In the genomic region with DNA sequence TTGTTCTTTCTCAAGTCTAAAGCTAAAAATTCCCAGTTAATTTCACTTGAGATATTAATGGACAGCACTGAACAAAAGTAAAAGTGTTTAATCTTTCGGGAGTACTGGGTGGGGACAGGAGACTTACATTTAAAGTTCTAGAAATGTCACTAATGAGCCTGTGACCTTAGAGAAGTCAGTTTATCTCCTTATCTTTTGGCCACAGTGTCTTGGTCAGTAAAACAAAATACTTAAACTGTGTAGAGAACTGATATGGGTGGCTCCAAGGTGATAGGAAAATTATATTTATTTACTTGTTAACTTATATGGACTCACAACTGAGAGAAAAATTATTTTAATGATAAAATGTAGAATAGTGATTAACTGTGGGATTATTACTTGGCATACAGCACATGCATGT, we compare ENCODE assay signal across 1 cellular context.
TF ChIP-seq lines count a peak whose summit lies in the region.

No MANE protein-coding gene starts in this region.

TF ChIP-seq in K562, 482 proteins besides CTCF, POLR2A, EP300 and RAD21 (continued from another document and continues in another):
- TF ChIP-seq, protein P1, sequence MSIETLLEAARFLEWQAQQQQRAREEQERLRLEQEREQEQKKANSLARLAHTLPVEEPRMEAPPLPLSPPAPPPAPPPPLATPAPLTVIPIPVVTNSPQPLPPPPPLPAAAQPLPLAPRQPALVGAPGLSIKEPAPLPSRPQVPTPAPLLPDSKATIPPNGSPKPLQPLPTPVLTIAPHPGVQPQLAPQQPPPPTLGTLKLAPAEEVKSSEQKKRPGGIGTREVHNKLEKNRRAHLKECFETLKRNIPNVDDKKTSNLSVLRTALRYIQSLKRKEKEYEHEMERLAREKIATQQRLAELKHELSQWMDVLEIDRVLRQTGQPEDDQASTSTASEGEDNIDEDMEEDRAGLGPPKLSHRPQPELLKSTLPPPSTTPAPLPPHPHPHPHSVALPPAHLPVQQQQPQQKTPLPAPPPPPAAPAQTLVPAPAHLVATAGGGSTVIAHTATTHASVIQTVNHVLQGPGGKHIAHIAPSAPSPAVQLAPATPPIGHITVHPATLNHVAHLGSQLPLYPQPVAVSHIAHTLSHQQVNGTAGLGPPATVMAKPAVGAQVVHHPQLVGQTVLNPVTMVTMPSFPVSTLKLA (conservative IDR thresholded peaks at IDR 0.05), result peak in 1 of 2 experiments; percentile 39; a peak in 1 of 4 replicates
- TF ChIP-seq TEAD4 (IDR thresholded peaks at IDR 0.05; ENCODE audit: low read length) (peak; percentile 92), TEAD4 (CRISPR knock-in tag; IDR thresholded peaks at IDR 0.05; ENCODE audit: borderline replicate concordance) (no peak), KLF10 (CRISPR knock-in tag; IDR thresholded peaks at IDR 0.05) (no peak), FOXM1 (IDR thresholded peaks at IDR 0.05; ENCODE audit: low read depth) (peak; percentile 82), FOXM1 (CRISPR knock-in tag; IDR thresholded peaks at IDR 0.05; ENCODE audit: low read depth) (no peak), PRPF4 (IDR thresholded peaks at IDR 0.05; ENCODE audit: insufficient read depth, low read depth, low read length, poor library complexity, severe bottlenecking) (no peak), NFE2 (IDR thresholded peaks at IDR 0.05; ENCODE audit: low read depth) (0 out of 2 replicates have a peak, but pooled peaks have one; percentile 4), CREB1 (IDR thresholded peaks at IDR 0.05) (no peak), CREB1 (CRISPR knock-in tag; IDR thresholded peaks at IDR 0.05) (no peak), MTA2 (IDR thresholded peaks at IDR 0.05; ENCODE audit: low read depth) (peak; percentile 79), ESRRB (CRISPR knock-in tag; IDR thresholded peaks at IDR 0.05; ENCODE audit: borderline replicate concordance) (no peak), E4F1 (CRISPR knock-in tag; IDR thresholded peaks at IDR 0.05; ENCODE audit: borderline replicate concordance) (no peak), KDM4B (IDR thresholded peaks at IDR 0.05; ENCODE audit: borderline replicate concordance in 2 of 2, low read depth in 1 of 2) (no peak), BHLHE40 (IDR thresholded peaks at IDR 0.05; ENCODE audit: low read length) (no peak), MTF1 (CRISPR knock-in tag; IDR thresholded peaks at IDR 0.05; ENCODE audit: borderline replicate concordance) (no peak), MYC (IDR thresholded peaks at IDR 0.05; ENCODE audit: low read depth, low read length) (peak; percentile 47; the same call in 1 of the 2 replicates), MYC (CRISPR knock-in tag; IDR thresholded peaks at IDR 0.05; ENCODE audit: borderline replicate concordance, low read depth) (no peak), KDM1A (IDR thresholded peaks at IDR 0.05) (peak; percentile 20 to 51; a peak in 2 of 4 replicates), TCF3 (CRISPR knock-in tag; IDR thresholded peaks at IDR 0.05) (peak; percentile 84), SOX6 (IDR thresholded peaks at IDR 0.05) (peak; percentile 89), NCOR1 (IDR thresholded peaks at IDR 0.05) (peak; percentile 83), KLF16 (IDR thresholded peaks at IDR 0.05) (peak; percentile 32; the same call in 1 of the 2 replicates), POLR2H (tag; IDR thresholded peaks at IDR 0.05; ENCODE audit: low read depth) (peak; percentile 53; the same call in 1 of the 2 replicates), HMG20B (CRISPR knock-in tag; IDR thresholded peaks at IDR 0.05) (no peak), ZFP1 (CRISPR knock-in tag; IDR thresholded peaks at IDR 0.05) (no peak), ARNT (IDR thresholded peaks at IDR 0.05) (peak in 1 of 2 experiments; percentile 78; a peak in 1 of 4 replicates), ZMIZ1 (IDR thresholded peaks at IDR 0.05; ENCODE audit: low read depth in 2 of 2, low read length in 2 of 2) (peak in 1 of 2 experiments; percentile 63; a peak in 1 of 4 replicates), RCOR1 (IDR thresholded peaks at IDR 0.05; ENCODE audit: borderline replicate concordance in 1 of 2, low read depth in 2 of 2, low read length in 2 of 2) (peak in 1 of 2 experiments; percentile 72; a peak in 1 of 4 replicates), HMGN3 (IDR thresholded peaks at IDR 0.05; ENCODE audit: borderline replicate concordance, extremely low read depth, insufficient read length, low read depth, low read length) (peak; percentile 51), MAFF (IDR thresholded peaks at IDR 0.05; ENCODE audit: low read length) (no peak), SMARCC2 (IDR thresholded peaks at IDR 0.05; ENCODE audit: low read depth) (peak; percentile 86), SMARCA4 (IDR thresholded peaks at IDR 0.05) (peak; percentile 90)
- TF ChIP-seq, protein P2, sequence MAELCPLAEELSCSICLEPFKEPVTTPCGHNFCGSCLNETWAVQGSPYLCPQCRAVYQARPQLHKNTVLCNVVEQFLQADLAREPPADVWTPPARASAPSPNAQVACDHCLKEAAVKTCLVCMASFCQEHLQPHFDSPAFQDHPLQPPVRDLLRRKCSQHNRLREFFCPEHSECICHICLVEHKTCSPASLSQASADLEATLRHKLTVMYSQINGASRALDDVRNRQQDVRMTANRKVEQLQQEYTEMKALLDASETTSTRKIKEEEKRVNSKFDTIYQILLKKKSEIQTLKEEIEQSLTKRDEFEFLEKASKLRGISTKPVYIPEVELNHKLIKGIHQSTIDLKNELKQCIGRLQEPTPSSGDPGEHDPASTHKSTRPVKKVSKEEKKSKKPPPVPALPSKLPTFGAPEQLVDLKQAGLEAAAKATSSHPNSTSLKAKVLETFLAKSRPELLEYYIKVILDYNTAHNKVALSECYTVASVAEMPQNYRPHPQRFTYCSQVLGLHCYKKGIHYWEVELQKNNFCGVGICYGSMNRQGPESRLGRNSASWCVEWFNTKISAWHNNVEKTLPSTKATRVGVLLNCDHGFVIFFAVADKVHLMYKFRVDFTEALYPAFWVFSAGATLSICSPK (IDR thresholded peaks at IDR 0.05; ENCODE audit: borderline replicate concordance), result no peak
- TF ChIP-seq, protein P3, sequence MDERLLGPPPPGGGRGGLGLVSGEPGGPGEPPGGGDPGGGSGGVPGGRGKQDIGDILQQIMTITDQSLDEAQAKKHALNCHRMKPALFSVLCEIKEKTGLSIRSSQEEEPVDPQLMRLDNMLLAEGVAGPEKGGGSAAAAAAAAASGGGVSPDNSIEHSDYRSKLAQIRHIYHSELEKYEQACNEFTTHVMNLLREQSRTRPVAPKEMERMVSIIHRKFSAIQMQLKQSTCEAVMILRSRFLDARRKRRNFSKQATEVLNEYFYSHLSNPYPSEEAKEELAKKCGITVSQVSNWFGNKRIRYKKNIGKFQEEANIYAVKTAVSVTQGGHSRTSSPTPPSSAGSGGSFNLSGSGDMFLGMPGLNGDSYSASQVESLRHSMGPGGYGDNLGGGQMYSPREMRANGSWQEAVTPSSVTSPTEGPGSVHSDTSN (CRISPR knock-in tag; IDR thresholded peaks at IDR 0.05; ENCODE audit: low read depth), result no peak
- TF ChIP-seq, protein P3 (tag; conservative IDR thresholded peaks at IDR 0.05; ENCODE audit: low read depth), result peak; percentile 57; the same call in 1 of the 2 replicates
- TF ChIP-seq, protein P4, sequence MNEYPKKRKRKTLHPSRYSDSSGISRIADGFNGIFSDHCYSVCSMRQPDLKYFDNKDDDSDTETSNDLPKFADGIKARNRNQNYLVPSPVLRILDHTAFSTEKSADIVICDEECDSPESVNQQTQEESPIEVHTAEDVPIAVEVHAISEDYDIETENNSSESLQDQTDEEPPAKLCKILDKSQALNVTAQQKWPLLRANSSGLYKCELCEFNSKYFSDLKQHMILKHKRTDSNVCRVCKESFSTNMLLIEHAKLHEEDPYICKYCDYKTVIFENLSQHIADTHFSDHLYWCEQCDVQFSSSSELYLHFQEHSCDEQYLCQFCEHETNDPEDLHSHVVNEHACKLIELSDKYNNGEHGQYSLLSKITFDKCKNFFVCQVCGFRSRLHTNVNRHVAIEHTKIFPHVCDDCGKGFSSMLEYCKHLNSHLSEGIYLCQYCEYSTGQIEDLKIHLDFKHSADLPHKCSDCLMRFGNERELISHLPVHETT (CRISPR knock-in tag; conservative IDR thresholded peaks at IDR 0.05 in 1 of 2, IDR thresholded peaks at IDR 0.05 in 1 of 2), result peak in 1 of 2 experiments; percentile 53; a peak in 1 of 4 replicates
- TF ChIP-seq, protein P5, sequence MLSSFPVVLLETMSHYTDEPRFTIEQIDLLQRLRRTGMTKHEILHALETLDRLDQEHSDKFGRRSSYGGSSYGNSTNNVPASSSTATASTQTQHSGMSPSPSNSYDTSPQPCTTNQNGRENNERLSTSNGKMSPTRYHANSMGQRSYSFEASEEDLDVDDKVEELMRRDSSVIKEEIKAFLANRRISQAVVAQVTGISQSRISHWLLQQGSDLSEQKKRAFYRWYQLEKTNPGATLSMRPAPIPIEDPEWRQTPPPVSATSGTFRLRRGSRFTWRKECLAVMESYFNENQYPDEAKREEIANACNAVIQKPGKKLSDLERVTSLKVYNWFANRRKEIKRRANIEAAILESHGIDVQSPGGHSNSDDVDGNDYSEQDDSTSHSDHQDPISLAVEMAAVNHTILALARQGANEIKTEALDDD (IDR thresholded peaks at IDR 0.05), result peak; percentile 92
- TF ChIP-seq, protein P6, sequence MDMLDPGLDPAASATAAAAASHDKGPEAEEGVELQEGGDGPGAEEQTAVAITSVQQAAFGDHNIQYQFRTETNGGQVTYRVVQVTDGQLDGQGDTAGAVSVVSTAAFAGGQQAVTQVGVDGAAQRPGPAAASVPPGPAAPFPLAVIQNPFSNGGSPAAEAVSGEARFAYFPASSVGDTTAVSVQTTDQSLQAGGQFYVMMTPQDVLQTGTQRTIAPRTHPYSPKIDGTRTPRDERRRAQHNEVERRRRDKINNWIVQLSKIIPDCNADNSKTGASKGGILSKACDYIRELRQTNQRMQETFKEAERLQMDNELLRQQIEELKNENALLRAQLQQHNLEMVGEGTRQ (CRISPR knock-in tag; IDR thresholded peaks at IDR 0.05), result no peak
- TF ChIP-seq, protein P7, sequence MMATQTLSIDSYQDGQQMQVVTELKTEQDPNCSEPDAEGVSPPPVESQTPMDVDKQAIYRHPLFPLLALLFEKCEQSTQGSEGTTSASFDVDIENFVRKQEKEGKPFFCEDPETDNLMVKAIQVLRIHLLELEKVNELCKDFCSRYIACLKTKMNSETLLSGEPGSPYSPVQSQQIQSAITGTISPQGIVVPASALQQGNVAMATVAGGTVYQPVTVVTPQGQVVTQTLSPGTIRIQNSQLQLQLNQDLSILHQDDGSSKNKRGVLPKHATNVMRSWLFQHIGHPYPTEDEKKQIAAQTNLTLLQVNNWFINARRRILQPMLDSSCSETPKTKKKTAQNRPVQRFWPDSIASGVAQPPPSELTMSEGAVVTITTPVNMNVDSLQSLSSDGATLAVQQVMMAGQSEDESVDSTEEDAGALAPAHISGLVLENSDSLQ (IDR thresholded peaks at IDR 0.05), result peak; percentile 32; the same call in 1 of the 2 replicates
